19 cellular contexts compared by ENCODE assay signal in genomic region chr19:24059572-24060295, GRCh38.
"Had no signal": no experiment of that assay in that cellular context is flagged by ENCODE, and none has a peak within 500 bp of the region (broad histone marks: within the 10 kb centered on the region; RNA-seq: fewer than 3 reads in every experiment).

No MANE protein-coding gene starts in this region.

- H3K9me3 Mint-ChIP-seq: activated T-cell treated with anti-CD3 and anti-CD28 coated beads, Interleukin-2, amount 50 U/mL, for 24 hours; neural crest cell; T-helper 2 cell treated with Interferon-gamma antibody and Interleukin-4, amounts not matched to agents 5 μg/mL and 100 μg/mL, for 36 hours had no signal

- H3K4me3 ChIP-seq: ascending aorta, cardiac muscle cell, heart left ventricle, left ventricle myocardium inferior, ovary, stomach, uterus had no signal

- H3K27ac ChIP-seq: ascending aorta, cardiac muscle cell, heart left ventricle, left ventricle myocardium inferior, ovary, stomach, uterus had no signal

- H3K9me3 ChIP-seq: ascending aorta, heart left ventricle, left ventricle myocardium inferior, ovary, stomach, uterus had no signal

- H3K4me1 Mint-ChIP-seq: activated naive CD8-positive, alpha-beta T cell treated with anti-CD3 and anti-CD28 coated beads, Interleukin-2, amount 10 ng/mL, durations not matched to agents 7 days and 5 days; neural crest cell had no signal

- H3K27me3 ChIP-seq: ascending aorta, cardiac muscle cell, heart left ventricle, ovary, stomach, uterus had no signal

- H3K36me3 ChIP-seq: ovary, uterus had no signal

- H3K4me3 Mint-ChIP-seq: activated naive CD8-positive, alpha-beta T cell treated with anti-CD3 and anti-CD28 coated beads, Interleukin-2, amount 10 ng/mL, durations not matched to agents 7 days and 5 days; activated T-cell treated with anti-CD3 and anti-CD28 coated beads, Interleukin-2, amount 50 U/mL, for 24 hours; neural crest cell; T-helper 2 cell treated with Interferon-gamma antibody and Interleukin-4, amounts not matched to agents 5 μg/mL and 100 μg/mL, for 36 hours had no signal

- H3K27me3 Mint-ChIP-seq: activated naive CD8-positive, alpha-beta T cell treated with anti-CD3 and anti-CD28 coated beads, Interleukin-2, amount 10 ng/mL, durations not matched to agents 7 days and 5 days; activated T-cell treated with anti-CD3 and anti-CD28 coated beads, Interleukin-2, amount 50 U/mL, for 24 hours had no signal

- FAIRE-seq: frontal cortex, islet of Langerhans had no signal

- ATAC-seq: heart left ventricle had no signal

- H3K27ac Mint-ChIP-seq: activated naive CD8-positive, alpha-beta T cell treated with anti-CD3 and anti-CD28 coated beads, Interleukin-2, amount 10 ng/mL, durations not matched to agents 7 days and 5 days; T-helper 2 cell treated with Interferon-gamma antibody and Interleukin-4, amounts not matched to agents 5 μg/mL and 100 μg/mL, for 36 hours had no signal

- DNase-seq: activated CD4-positive, alpha-beta T cell treated with anti-CD3 and anti-CD28 coated beads, Interleukin-2, amount 50 U/mL, for 4 hours; activated CD4-positive, CD25-positive, alpha-beta regulatory T cell treated with anti-CD3 and anti-CD28 coated beads, Interleukin-2, amount 50 U/mL, for 72 hours; activated effector memory CD4-positive, alpha-beta T cell treated with anti-CD3 and anti-CD28 coated beads, Interleukin-2, amount 50 U/mL, for 16 hours; activated naive CD8-positive, alpha-beta T cell treated with anti-CD3 and anti-CD28 coated beads, Interleukin-2, amount 10 ng/mL, durations not matched to agents 7 days and 5 days; activated T-cell treated with anti-CD3 and anti-CD28 coated beads, Interleukin-2, amount 50 U/mL, for 24 hours; heart left ventricle; left ventricle myocardium inferior; mesendoderm; ovary; stimulated activated CD4-positive, alpha-beta T cell treated with anti-CD3 and anti-CD28 coated beads, Interleukin-15, amount 100 ng/mL, for 24 hours; stimulated activated CD4-positive, alpha-beta T cell treated with anti-CD3 and anti-CD28 coated beads, Interleukin-4, amount 100 ng/mL, for 24 hours; stomach; uterus had no signal

- H3K4me1 ChIP-seq: ascending aorta, heart left ventricle, left ventricle myocardium inferior, stomach, uterus had no signal
